ENCODE assay signal across 18 cellular contexts in the genomic region with DNA sequence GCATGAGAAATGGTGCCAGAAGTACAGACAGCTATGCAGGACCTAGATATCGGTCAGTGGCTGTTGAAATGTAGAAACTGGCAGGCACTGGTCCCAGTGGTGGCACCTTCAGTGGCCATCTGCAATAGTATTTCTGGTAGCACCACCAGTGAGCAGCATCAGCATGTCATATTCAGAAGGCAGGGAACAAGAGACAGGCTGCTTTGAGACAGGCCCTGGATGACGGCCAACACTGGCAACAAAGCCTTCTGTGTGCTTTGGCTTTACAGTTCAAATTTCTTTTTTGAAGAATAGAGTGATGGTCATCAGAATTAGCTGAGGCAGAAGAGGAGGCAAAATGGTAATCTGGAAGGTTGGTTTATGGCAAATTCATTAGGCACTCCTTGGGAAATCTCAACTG.
DNase-seq lines count a peak whose midpoint lies in the region; ATAC-seq, FAIRE-seq and TF ChIP-seq lines count a peak whose summit lies in the region.
"Had no signal": no experiment of that assay in that cellular context is flagged by ENCODE, and none has a peak within 500 bp of the region (broad histone marks: within the 10 kb centered on the region; RNA-seq: fewer than 3 reads in every experiment).

No MANE protein-coding gene starts in this region.

- H2BK15ac ChIP-seq in H9 (ENCODE audit: low read depth, low read length) (no peak overlapping the region), H1 (ENCODE audit: low read length) (no peak overlapping the region)

- no peak overlapping the region for H3T11ph ChIP-seq in H9 (ENCODE audit: low read length)

- DNase-seq in H9 (peak; percentile 57), NCI-H2171 treated with DMSO at 0.1 percent for 48 hours (lab: John Stamatoyannopoulos, UW) (peak; percentile 67), H1 (ENCODE audit: low read depth in 1 of 2, low spot score in 2 of 2) (no peak), retina (peak; percentile 12), mesenteric fat pad (ENCODE audit: low spot score) (no peak)
- DNase-seq: CD4-positive, alpha-beta T cell; effector CD4-positive, alpha-beta T cell; foreskin keratinocyte; left lung; NCI-H1930; T-helper 1 cell had no signal

- H3K27ac ChIP-seq in H9 (ENCODE audit: insufficient read length, low read depth, low read length): peak overlapping the region; percentile 24
- no peak overlapping the region for H3K27ac ChIP-seq in H1 (ENCODE audit: low read depth, low read length)
- H3K27ac ChIP-seq: ascending aorta, foreskin keratinocyte, left lung had no signal

- peaks cover 15 to 23% of the 10 kb centered on the region in 2 experiments for H3K4me1 Mint-ChIP-seq in H9

- H3K27ac Mint-ChIP-seq in H9: no peak overlapping the region; a peak in 1 of 7 replicates
- H3K27ac Mint-ChIP-seq: activated T-helper 1 cell treated with anti-CD3 and anti-CD28 coated beads, Interleukin-12 subunit alpha, Interleukin-12 subunit beta, Interleukin-2, Interleukin-4 antibody, amounts not matched to agents 30 ng/mL and 10 ng/mL and 1 ng/mL, durations not matched to agents 14 hours and 24 hours and 36 hours; CD4-positive, alpha-beta T cell had no signal

- TF ChIP-seq RAD21 in H1 (IDR thresholded peaks at IDR 0.05 in 1 of 2, conservative IDR thresholded peaks at IDR 0.05 in 1 of 2; ENCODE audit: low read depth in 2 of 2, low read length in 2 of 2): no peak

- peaks cover 2 to 55% (median 22%) of the 10 kb centered on the region in 4 experiments; a peak in 6 of 8 replicates for H3K36me3 ChIP-seq in H1 (ENCODE audit: control insufficient read depth in 2 of 4, insufficient read depth in 4 of 4, low read length in 3 of 4)
- H3K36me3 ChIP-seq: ascending aorta, left lung had no signal

- H3K27me3 ChIP-seq in H9 (ENCODE audit: insufficient read depth, low read length): no peaks in the 10 kb centered on the region
- H3K27me3 ChIP-seq in H1 (replicated peaks in 1 of 4; ENCODE audit: control insufficient read depth in 3 of 4, extremely low read depth in 1 of 4, insufficient read depth in 3 of 4, low read length in 3 of 4): no peaks in the 10 kb centered on the region
- H3K27me3 ChIP-seq: ascending aorta, foreskin keratinocyte, left lung had no signal

- ATAC-seq in GM19455 (IDR thresholded peaks at IDR 0.05; ENCODE audit: unreplicated experiment) (no peak), HG03354 (IDR thresholded peaks at IDR 0.05; ENCODE audit: poor library complexity, severe bottlenecking, unreplicated experiment) (no peak), HG03045 (IDR thresholded peaks at IDR 0.05; ENCODE audit: unreplicated experiment) (no peak)
- ATAC-seq: foreskin keratinocyte, K562, left lung had no signal

- TF ChIP-seq POLR2A in H1 (IDR thresholded peaks at IDR 0.05; ENCODE audit: control extremely low read depth in 1 of 2, low read depth in 2 of 2, low read length in 2 of 2): peak; percentile 51 to 59; a peak in 2 of 3 replicates

- H3K56ac ChIP-seq in H9 (ENCODE audit: insufficient read length, low read depth, low read length) (no peak overlapping the region), H1 (replicated peaks; ENCODE audit: insufficient read length, low read depth, low read length) (no peak overlapping the region)

- no CpG with 5 or more reads among the region's 2 CpGs for WGBS in H9 (ENCODE audit: extremely low coverage, insufficient read length, low lambda C conversion rate)
- 89% methylated on average over 2 of the region's 2 CpGs; no CpG with 5 or more reads in 1 of the 2 experiments for WGBS in H1 (ENCODE audit: extremely low coverage in 1 of 2, insufficient coverage in 1 of 2, insufficient read length in 1 of 2, insufficient replicate concordance in 2 of 2, low coverage in 1 of 2, low lambda C conversion rate in 2 of 2, missing lambda C conversion rate in 1 of 2), 2 experiments

- H2BK120ac ChIP-seq in H9 (ENCODE audit: low read depth, low read length, poor library complexity, severe bottlenecking) (no peak overlapping the region), H1 (replicated peaks; ENCODE audit: low read depth, low read length) (no peak overlapping the region)

- H3K79me2 ChIP-seq in H9 (ENCODE audit: insufficient read depth, low read length): no peaks in the 10 kb centered on the region; the same call in 1 of the 2 replicates
- peaks cover 0 to 22% of the 10 kb centered on the region in 2 experiments; a peak in 2 of 4 replicates for H3K79me2 ChIP-seq in H1 (ENCODE audit: control insufficient read depth in 1 of 2, insufficient read depth in 2 of 2, low read length in 2 of 2)

- H3K4ac ChIP-seq in H9 (ENCODE audit: low read depth, low read length) (no peak overlapping the region), H1 (replicated peaks; ENCODE audit: insufficient read length, low read depth, low read length) (peak overlapping the region; percentile 2)

- TF ChIP-seq CTCF in H9 (conservative IDR thresholded peaks at IDR 0.05) (no peak), H1 (IDR thresholded peaks at IDR 0.05; ENCODE audit: control extremely low read depth in 1 of 3, insufficient read depth in 1 of 3, low read depth in 1 of 3, low read length in 3 of 3) (no peak)

- no peak overlapping the region for H3K14ac ChIP-seq in H9 (ENCODE audit: insufficient read depth, low read length)
- H3K14ac ChIP-seq in H1 (ENCODE audit: insufficient read length): no peak overlapping the region

- H3K4me1 ChIP-seq in H9 (ENCODE audit: insufficient read depth, low read length) (no peaks in the 10 kb centered on the region; the same call in 1 of the 2 replicates), H1 (replicated peaks in 1 of 4; ENCODE audit: control insufficient read depth in 3 of 4, insufficient read depth in 4 of 4, low read length in 3 of 4) (peaks cover 2 to 9% (median 6%) of the 10 kb centered on the region in 4 experiments; a peak in 5 of 7 replicates)
- H3K4me1 ChIP-seq: ascending aorta, foreskin keratinocyte, left lung had no signal

- H3K23ac ChIP-seq in H9 (ENCODE audit: insufficient read length, low read depth, low read length) (no peak overlapping the region), H1 (ENCODE audit: insufficient read length) (no peak overlapping the region)

- no peak overlapping the region for H2BK20ac ChIP-seq in H9 (ENCODE audit: low read depth, low read length, poor library complexity, severe bottlenecking)
- H2BK20ac ChIP-seq in H1 (ENCODE audit: low read length): no peak overlapping the region

- H2AFZ ChIP-seq in H9 (ENCODE audit: low read length) (no peak overlapping the region), H1 (ENCODE audit: low read length) (no peak overlapping the region)

- no peak for TF ChIP-seq EP300 in H1 (IDR thresholded peaks at IDR 0.05; ENCODE audit: borderline replicate concordance in 1 of 2, low read depth in 2 of 2, low read length in 2 of 2)

- H3K79me1 ChIP-seq in H9 (ENCODE audit: insufficient read depth, low read depth, low read length, poor library complexity, severe bottlenecking) (no peaks in the 10 kb centered on the region), H1 (ENCODE audit: low read depth, low read length) (no peaks in the 10 kb centered on the region)

- FAIRE-seq in H1 (lab: Jason Lieb, UNC): no peak
- FAIRE-seq: K562 had no signal

- H2BK12ac ChIP-seq in H9 (ENCODE audit: insufficient read length, low read depth, low read length) (no peak overlapping the region), H1 (ENCODE audit: low read depth, low read length) (no peak overlapping the region; the same call in 1 of the 2 replicates)

- H3K18ac ChIP-seq in H9 (ENCODE audit: insufficient read length, low read depth, low read length): no peak overlapping the region
- H3K18ac ChIP-seq in H1 (ENCODE audit: extremely low read depth, low read length): peak overlapping the region; percentile 33; the same call in 1 of the 2 replicates

- no peak overlapping the region for H3K9ac ChIP-seq in H9 (ENCODE audit: extremely low read depth, insufficient read length, low read length)
- H3K9ac ChIP-seq in H1 (replicated peaks in 1 of 4; ENCODE audit: extremely low read depth in 1 of 4, low read depth in 3 of 4, low read length in 3 of 4): peak overlapping the region in 1 of 4 experiments; percentile 24; a peak in 2 of 7 replicates

- H4K8ac ChIP-seq in H9 (replicated peaks; ENCODE audit: insufficient read length, low read depth, low read length) (no peak overlapping the region), H1 (ENCODE audit: extremely low read depth, insufficient read depth, low read length) (no peak overlapping the region)

- peak overlapping the region in 2 of 4 experiments; percentile 8 to 33; a peak in 2 of 8 replicates for H3K4me3 ChIP-seq in H1 (ENCODE audit: extremely low read depth in 1 of 4, insufficient read depth in 2 of 4, low read depth in 3 of 4, low read length in 4 of 4)
- H3K4me3 ChIP-seq: ascending aorta, K562, left lung, smooth muscle cell had no signal

- H4K20me1 ChIP-seq in H9 (ENCODE audit: control insufficient read depth, insufficient read depth, insufficient read length) (no peaks in the 10 kb centered on the region), H1 (replicated peaks in 1 of 2; ENCODE audit: control insufficient read depth in 1 of 2, insufficient read depth in 2 of 2, low read length in 2 of 2) (no peaks in the 10 kb centered on the region)

- H3K9me3 ChIP-seq in H9 (ENCODE audit: control insufficient read depth, low read depth, low read length) (no peaks in the 10 kb centered on the region), H1 (ENCODE audit: insufficient read depth in 2 of 2, low read depth in 1 of 2, low read length in 1 of 2) (no peaks in the 10 kb centered on the region)
- H3K9me3 ChIP-seq: ascending aorta, left lung had no signal

- no peak overlapping the region for H2AK5ac ChIP-seq in H9 (ENCODE audit: insufficient read length, low read length)
- H2AK5ac ChIP-seq in H1 (ENCODE audit: low read depth, low read length): no peak overlapping the region

- CTCF ChIA-PET in H1 (lab: Charles Lee; ENCODE audit: partially characterized antibody): no interaction called here

- H2BK5ac ChIP-seq in H9 (ENCODE audit: insufficient read length, low read length) (no peak overlapping the region), H1 (ENCODE audit: low read depth, low read length) (peak overlapping the region; percentile 27; the same call in 1 of the 2 replicates)

- H3K9me3 Mint-ChIP-seq in H9: peaks cover 0 to 2% of the 10 kb centered on the region in 2 experiments; a peak in 2 of 5 replicates
- H3K9me3 Mint-ChIP-seq: activated T-helper 1 cell treated with anti-CD3 and anti-CD28 coated beads, Interleukin-12 subunit alpha, Interleukin-12 subunit beta, Interleukin-2, Interleukin-4 antibody, amounts not matched to agents 30 ng/mL and 10 ng/mL and 1 ng/mL, durations not matched to agents 14 hours and 24 hours and 36 hours; CD4-positive, alpha-beta T cell had no signal

- H3K36me3 Mint-ChIP-seq in H9 (ENCODE audit: insufficient read depth in 1 of 3, low read depth in 3 of 3): peaks cover 9 to 27% (median 22%) of the 10 kb centered on the region in 3 experiments

- H3K4me2 ChIP-seq in H9 (ENCODE audit: insufficient read depth, insufficient read length, low read length) (peak overlapping the region; percentile 33), H1 (ENCODE audit: insufficient read depth in 1 of 2, low read depth in 2 of 2, low read length in 2 of 2) (peak overlapping the region; percentile 26 to 87)
- H3K4me2 ChIP-seq: smooth muscle cell had no signal

- POLR2A ChIA-PET in H1 (lab: Charles Lee; ENCODE audit: partially characterized antibody): interaction anchor here (1.3 to 4.9 kb wide), 5 partner anchors 11 to 40 kb away, joined by 3 to 43 read pairs (median 7); no protein-coding TSS in a partner anchor

- H4K5ac ChIP-seq in H9 (ENCODE audit: insufficient read length, low read depth, low read length) (no peak overlapping the region), H1 (ENCODE audit: insufficient read length, low read depth, low read length) (no peak overlapping the region)

- no peaks in the 10 kb centered on the region; the same call in 1 of the 2 replicates for H3K27me3 Mint-ChIP-seq in H9 (ENCODE audit: low read depth)
- H3K27me3 Mint-ChIP-seq: CD4-positive, alpha-beta T cell had no signal

- H3K23me2 ChIP-seq in H9 (ENCODE audit: insufficient read length, low read depth, low read length, poor library complexity, severe bottlenecking) (no peaks in the 10 kb centered on the region), H1 (ENCODE audit: low read depth, low read length) (no peaks in the 10 kb centered on the region)

- H3K4me3 Mint-ChIP-seq in H9: peak overlapping the region in 1 of 2 experiments; percentile 19; a peak in 2 of 5 replicates
- H3K4me3 Mint-ChIP-seq: activated T-helper 1 cell treated with anti-CD3 and anti-CD28 coated beads, Interleukin-12 subunit alpha, Interleukin-12 subunit beta, Interleukin-2, Interleukin-4 antibody, amounts not matched to agents 30 ng/mL and 10 ng/mL and 1 ng/mL, durations not matched to agents 14 hours and 24 hours and 36 hours; CD4-positive, alpha-beta T cell had no signal

- no peak overlapping the region for H4K91ac ChIP-seq in H9 (ENCODE audit: insufficient read length, low read depth, low read length)
- H4K91ac ChIP-seq in H1 (replicated peaks; ENCODE audit: insufficient read length, low read length): no peak overlapping the region

Comparison
In these comparisons a context has a peak if more than half of its experiments do, and no peak if none do; other contexts are left out.
1. DNase-seq: peak in H9 (single experiment), NCI-H2171 treated with DMSO at 0.1 percent for 48 hours (single experiment) and retina (single experiment); none in H1 (0 of 2) and mesenteric fat pad (single experiment).